Comparison of ENCODE assay signal across 21 cellular contexts in the genomic region with DNA sequence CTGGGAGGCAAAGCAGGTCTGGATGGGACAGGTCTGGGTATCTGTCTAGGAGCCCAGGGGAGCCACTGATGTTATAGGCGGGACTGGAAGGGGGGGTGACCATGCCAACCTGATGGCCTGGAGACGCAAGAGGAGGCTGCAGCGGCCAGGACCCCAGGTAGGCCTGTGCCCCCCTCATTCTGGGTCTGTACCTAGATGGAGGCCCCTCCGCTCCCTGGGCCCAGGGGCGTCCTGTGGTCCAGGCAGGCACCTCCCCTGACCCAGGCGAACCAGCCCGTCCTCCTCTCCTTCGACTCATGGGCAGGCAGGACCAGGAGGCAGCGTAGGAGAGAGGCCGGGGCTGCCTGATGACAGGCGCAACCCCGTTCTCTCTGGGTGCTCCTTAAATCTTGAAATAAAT. TPM values are rescaled to one million over a fixed set of nuclear protein-coding genes. Genes with fewer than 3 reads are reported as not detected.
DNase-seq lines count a peak whose midpoint lies in the region; ATAC-seq, FAIRE-seq and TF ChIP-seq lines count a peak whose summit lies in the region.
"Had no signal": no experiment of that assay in that cellular context is flagged by ENCODE, and none has a peak within 500 bp of the region (broad histone marks: within the 10 kb centered on the region; RNA-seq: fewer than 3 reads in every experiment).

No MANE protein-coding gene starts in this region.

- H2BK120ac ChIP-seq in mesendoderm (ENCODE audit: low read depth, low read length), result no peak overlapping the region

- no peaks in the 10 kb centered on the region for H3K27me3 Mint-ChIP-seq in activated CD4-positive, alpha-beta T cell treated with anti-CD3 and anti-CD28 coated beads, Interleukin-2, amount 10 ng/mL, durations not matched to agents 24 days and 14 days

- no peak overlapping the region for H3K9ac ChIP-seq in mesendoderm (ENCODE audit: low read length)

- H2BK15ac ChIP-seq in mesendoderm (replicated peaks; ENCODE audit: low read depth), result no peak overlapping the region

- H2AK5ac ChIP-seq in mesendoderm (ENCODE audit: low read length), result peak overlapping the region; percentile 74

- no peak overlapping the region for H3K4me3 Mint-ChIP-seq in activated CD4-positive, alpha-beta T cell treated with anti-CD3 and anti-CD28 coated beads, Interleukin-2, amount 10 ng/mL, durations not matched to agents 24 days and 14 days

- no peak overlapping the region for H4K5ac ChIP-seq in mesendoderm (ENCODE audit: low read length)

- H3K79me1 ChIP-seq in mesendoderm (ENCODE audit: low read length), result no peaks in the 10 kb centered on the region

- no peaks in the 10 kb centered on the region for H3K27me3 ChIP-seq in mesendoderm (ENCODE audit: insufficient read depth, low read length, poor library complexity)
- H3K27me3 ChIP-seq in spleen (replicated peaks in 1 of 7), result peaks cover 0 to 6% (median 0%) of the 10 kb centered on the region in 7 donors
- H3K27me3 ChIP-seq: colonic mucosa, thyroid gland had no signal

- no peak overlapping the region for H2BK5ac ChIP-seq in mesendoderm (ENCODE audit: low read length)

- H3K27ac Mint-ChIP-seq in activated CD4-positive, alpha-beta T cell treated with anti-CD3 and anti-CD28 coated beads, Interleukin-2, amount 10 ng/mL, durations not matched to agents 24 days and 14 days, result peak overlapping the region; percentile 3
- H3K27ac Mint-ChIP-seq: activated T-helper 2 cell treated with anti-CD3 and anti-CD28 coated beads, Interferon-gamma antibody, Interleukin-2, Interleukin-4, amounts not matched to agents 10 μg/mL and 5 μg/mL and 100 μg/mL, durations not matched to agents 14 hours and 24 hours and 36 hours had no signal

- no peak overlapping the region for H3K4me2 ChIP-seq in mesendoderm (ENCODE audit: low read length)

- H3K4ac ChIP-seq in mesendoderm (ENCODE audit: low read depth, low read length), result no peak overlapping the region

- H3K4me3 ChIP-seq in mesendoderm (ENCODE audit: low read length) (no peak overlapping the region), spleen (no peak overlapping the region)
- H3K4me3 ChIP-seq: colonic mucosa, thyroid gland had no signal

- H3K36me3 ChIP-seq in mesendoderm (ENCODE audit: control insufficient read depth, insufficient read depth, low read length) (no peaks in the 10 kb centered on the region), spleen (no peaks in the 10 kb centered on the region)
- H3K36me3 ChIP-seq: colonic mucosa, thyroid gland had no signal

- peaks cover 23% of the 10 kb centered on the region for H3K4me1 Mint-ChIP-seq in activated CD4-positive, alpha-beta T cell treated with anti-CD3 and anti-CD28 coated beads, Interleukin-2, amount 10 ng/mL, durations not matched to agents 24 days and 14 days

- no peaks in the 10 kb centered on the region for H3K9me3 Mint-ChIP-seq in activated CD4-positive, alpha-beta T cell treated with anti-CD3 and anti-CD28 coated beads, Interleukin-2, amount 10 ng/mL, durations not matched to agents 24 days and 14 days
- H3K9me3 Mint-ChIP-seq: activated T-helper 2 cell treated with anti-CD3 and anti-CD28 coated beads, Interferon-gamma antibody, Interleukin-2, Interleukin-4, amounts not matched to agents 10 μg/mL and 5 μg/mL and 100 μg/mL, durations not matched to agents 14 hours and 24 hours and 36 hours had no signal

- FAIRE-seq in HTR-8/SVneo (lab: Jason Lieb, UNC), result no peak
- FAIRE-seq: TTC549 had no signal

- no peaks in the 10 kb centered on the region for H3K79me2 ChIP-seq in mesendoderm (ENCODE audit: control insufficient read depth, insufficient read depth, low read length)

- WGBS in mesendoderm (ENCODE audit: extremely low coverage, insufficient coverage, low lambda C conversion rate), result no CpG with 5 or more reads among the region's 12 CpGs
- 74 to 91% (median 81%) methylated on average over 11 to 12 of the region's 12 CpGs for WGBS in spleen, 5 donors

- no peak for TF ChIP-seq CTCF in spleen (IDR thresholded peaks at IDR 0.05 in 8 of 11, conservative IDR thresholded peaks at IDR 0.05 in 3 of 11)

- peak overlapping the region; percentile 60 for H3K56ac ChIP-seq in mesendoderm (ENCODE audit: low read length)

- TF ChIP-seq POLR2A in spleen (IDR thresholded peaks at IDR 0.05), result no peak

- no peak overlapping the region for H3K23ac ChIP-seq in mesendoderm (ENCODE audit: low read length)

- no peak overlapping the region for H3K18ac ChIP-seq in mesendoderm (ENCODE audit: low read length)

- no peak overlapping the region for H4K8ac ChIP-seq in mesendoderm (ENCODE audit: low read depth, low read length)

- peak overlapping the region; percentile 70 for H3K27ac ChIP-seq in angular gyrus (ENCODE audit: low read depth, low read length)
- H3K27ac ChIP-seq in mesendoderm (ENCODE audit: low read depth, low read length), result no peak overlapping the region
- peak overlapping the region in 7 of 8 donors; percentile 62 to 75 (median 70) for H3K27ac ChIP-seq in spleen

- ATAC-seq in HG03108 (IDR thresholded peaks at IDR 0.05; ENCODE audit: unreplicated experiment), result no peak
- ATAC-seq: PC-3 had no signal

- H3K36me3 Mint-ChIP-seq in activated CD4-positive, alpha-beta T cell treated with anti-CD3 and anti-CD28 coated beads, Interleukin-2, amount 10 ng/mL, durations not matched to agents 24 days and 14 days (ENCODE audit: low read depth), result no peaks in the 10 kb centered on the region

- H3K4me1 ChIP-seq in mesendoderm (ENCODE audit: control insufficient read depth, low read depth, low read length) (peaks cover 3% of the 10 kb centered on the region), spleen (peaks cover 0 to 60% (median 44%) of the 10 kb centered on the region in 6 donors)
- H3K4me1 ChIP-seq: colonic mucosa had no signal

- intact Hi-C loops in activated CD4-positive, alpha-beta T cell treated with anti-CD3 and anti-CD28 coated beads, Interleukin-2, amount 10 ng/mL, durations not matched to agents 24 days and 14 days (cut with micrococcal nuclease), result no loop called here
- intact Hi-C loops in spleen (cut with DNase I; ENCODE audit: low total_unique reads), result no loop called here

- no peaks in the 10 kb centered on the region for H3K9me3 ChIP-seq in spleen
- H3K9me3 ChIP-seq: colonic mucosa, thyroid gland had no signal

- no peak for DNase-seq in activated CD4-positive, alpha-beta T cell treated with anti-CD3 and anti-CD28 coated beads, Interleukin-2, amount 10 ng/mL, durations not matched to agents 24 days and 14 days
- DNase-seq in activated CD4-positive, alpha-beta T cell treated with anti-CD3 and anti-CD28 coated beads for 4 hours, result no peak
- no peak for DNase-seq in mesendoderm
- no peak for DNase-seq in spleen
- no peak for DNase-seq in HTR-8/SVneo (ENCODE audit: insufficient read length, low spot score)
- DNase-seq in NCI-H187 (lab: John Stamatoyannopoulos, UW), result no peak
- DNase-seq: 8988T; activated CD8-positive, alpha-beta memory T cell treated with anti-CD3 and anti-CD28 coated beads for 24 hours; anterior cingulate cortex; colonic mucosa; EL; head of caudate nucleus; islet precursor cell; NCI-H1092 treated with DMSO at 0.1 percent for 48 hours; NCI-H748 treated with DMSO at 0.1 percent for 48 hours; PC-3; thyroid gland had no signal

RNA-seq across cellular contexts. Expression of gene IER5L, which starts 46.6 kb away (rescaled TPM):
- total RNA-seq in activated CD4-positive, alpha-beta T cell treated with anti-CD3 and anti-CD28 coated beads, Interleukin-2, amount 10 ng/mL, durations not matched to agents 24 days and 14 days, result 11.7 and 12.2 TPM in 2 replicates
- polyA plus RNA-seq in mesendoderm (2013, experiment 1 of 2), result 0.93 TPM
- polyA plus RNA-seq in mesendoderm (2013, experiment 2 of 2), result 0.76 TPM
- total RNA-seq in spleen, result 10 to 100 TPM in 2 of 7 donors, 1 to 10 TPM in 5; 3.9 to 10.4 (median 8.7) TPM
- polyA plus RNA-seq in spleen, result 10 to 100 TPM in 1 of 3 donors, 1 to 10 TPM in 2; 6.9 to 14.0 (median 7.7) TPM
